In genomic region chr10:43249962-43250624, GRCh38 we compare ENCODE assay signal across 11 cellular contexts. TPM values are rescaled to one million over a fixed set of nuclear protein-coding genes. Genes with fewer than 3 reads are reported as not detected.
A peak's percentile ranks its signal among the peaks of the same experiment; 100 is the strongest.
DNase-seq lines count a peak whose midpoint lies in the region; ATAC-seq and TF ChIP-seq lines count a peak whose summit lies in the region.
"Had no signal": no experiment of that assay in that cellular context is flagged by ENCODE, and none has a peak within 500 bp of the region (broad histone marks: within the 10 kb centered on the region; RNA-seq: fewer than 3 reads in every experiment).

No MANE protein-coding gene starts in this region.

- H3K36me3 ChIP-seq in Panc1 (ENCODE audit: control insufficient read depth, insufficient read depth, low read length) (no peaks in the 10 kb centered on the region), ovary (no peaks in the 10 kb centered on the region)
- H3K36me3 ChIP-seq: SJCRH30 had no signal

- in situ Hi-C loops in Panc1 (cut with HindIII; ENCODE audit: low pct_unique_long_range_greater_than_20kb, low sequenced_read_pairs) = no loop called here

- 63 to 70% (median 65%) methylated on average over 17 of the region's 17 CpGs for WGBS in ovary, 3 donors

- no peak overlapping the region for H3K27ac ChIP-seq in Panc1 (ENCODE audit: low read length)
- H3K27ac ChIP-seq in ovary = no peak overlapping the region
- H3K27ac ChIP-seq: SJCRH30 had no signal

- DNase-seq in ELF-1 (ENCODE audit: low read depth, low spot score) (peak; percentile 59), Panc1 (ENCODE audit: low read depth, low spot score) (no peak), ecto neural progenitor cell (ENCODE audit: low spot score) (peak; percentile 51), ovary (peak; percentile 1 to 10 (median 3)), RPMI8226 (no peak), HuH-7.5 (ENCODE audit: low spot score) (no peak)
- DNase-seq: erythroblast, NCI-H345, SJCRH30 had no signal

- POLR2A ChIA-PET in Panc1 (lab: Charles Lee) = no interaction called here

- H3K4me1 ChIP-seq in Panc1 (ENCODE audit: control insufficient read depth, insufficient read depth, low read length) = peaks cover 32% of the 10 kb centered on the region
- no peaks in the 10 kb centered on the region for H3K4me1 ChIP-seq in ovary (ENCODE audit: insufficient read depth)
- H3K4me1 ChIP-seq: SJCRH30 had no signal

- TF ChIP-seq POLR2A in ovary (IDR thresholded peaks at IDR 0.05) = no peak

- CTCF ChIA-PET in Panc1 (lab: Charles Lee) = interaction anchor here (0.6 to 1.1 kb wide), 2 partner anchors 42 to 212 kb away, joined by 3 read pairs; no protein-coding TSS in a partner anchor

- H3K27me3 ChIP-seq in Panc1 (ENCODE audit: control insufficient read depth, insufficient read depth, low read length) (no peaks in the 10 kb centered on the region), ovary (no peaks in the 10 kb centered on the region)
- H3K27me3 ChIP-seq: SJCRH30 had no signal

- intact Hi-C loops in Panc1 (cut with micrococcal nuclease; ENCODE audit: unreplicated experiment) = no loop called here
- intact Hi-C loops in ovary (cut with DNase I) = no loop called here

- H3K4me3 ChIP-seq in Panc1 (ENCODE audit: low read depth in 2 of 2, low read length in 2 of 2) (no peak overlapping the region), ovary (no peak overlapping the region)
- H3K4me3 ChIP-seq: SJCRH30 had no signal

- ATAC-seq in Panc1 (peak; percentile 37), HG03521 (IDR thresholded peaks at IDR 0.05; ENCODE audit: unreplicated experiment) (no peak)
- ATAC-seq: natural killer cell had no signal

- BruUV-seq in Panc1 (replicated peaks; lab: Mats Ljungman, UMichigan) = no TSS peak

- TF ChIP-seq EP300 in ovary (IDR thresholded peaks at IDR 0.05) = no peak

- TF ChIP-seq CTCF in Panc1 (IDR thresholded peaks at IDR 0.05) (no peak), ovary (IDR thresholded peaks at IDR 0.05) (no peak)

- no peaks in the 10 kb centered on the region for H3K9me3 ChIP-seq in Panc1 (ENCODE audit: control insufficient read depth, insufficient read depth, low read depth, low read length)
- no peaks in the 10 kb centered on the region for H3K9me3 ChIP-seq in ovary
- H3K9me3 ChIP-seq: SJCRH30 had no signal

RNA-seq across cellular contexts. Expression of gene RASGEF1A, which starts 16.8 kb away (rescaled TPM):
- total RNA-seq in Panc1 (2021; ENCODE audit: unreplicated experiment) (19.5 TPM), ovary (1 to 10 TPM in 4 of 7 donors, under 1 TPM in 3; 0.60 to 5.2 (median 1.3) TPM)
- 24.3 TPM for polyA plus RNA-seq in Panc1 (2012; ENCODE audit: insufficient read length)
- 1 to 10 TPM in 1 of 2 donors, under 1 TPM in 1; 0.92 to 2.3 TPM for polyA plus RNA-seq in ovary
- total RNA-seq: SJCRH30 had no signal

Comparison
In these comparisons a context has a peak if more than half of its experiments do, and no peak if none do; other contexts are left out.
1. DNase-seq: peak in ELF-1 (single experiment), ecto neural progenitor cell (single experiment) and ovary (5 of 5); none in Panc1 (single experiment), RPMI8226 (single experiment) and HuH-7.5 (single experiment).